24 cellular contexts compared by ENCODE assay signal in genomic region chr1:236173174-236173767, GRCh38.
"Had no signal": no experiment of that assay in that cellular context is flagged by ENCODE, and none has a peak within 500 bp of the region (broad histone marks: within the 10 kb centered on the region; RNA-seq: fewer than 3 reads in every experiment).

No MANE protein-coding gene starts in this region.

- DNase-seq: cerebellar nuclear complex; colonic mucosa; effector CD4-positive, alpha-beta T cell; heart right ventricle; hypothalamus; kidney; left cardiac atrium; left ventricle myocardium superior; mucosa of descending colon; naive thymus-derived CD8-positive, alpha-beta T cell; pancreas; right cardiac atrium; small intestine; stimulated activated CD4-positive, alpha-beta T cell treated with anti-CD3 and anti-CD28 coated beads, Interleukin-4, amount 100 ng/mL, for 1 hour; stimulated activated CD8-positive, alpha-beta memory T cell treated with anti-CD3 and anti-CD28 coated beads, Interleukin-4, amount 100 ng/mL, for 48 hours; stimulated activated naive CD8-positive, alpha-beta T cell treated with anti-CD3 and anti-CD28 coated beads, Interleukin-15, Interleukin-2, amounts not matched to agents 100 U/mL and 50 U/mL, for 24 hours; thyroid gland; uterus had no signal

- H3K4me3 ChIP-seq: colonic mucosa, heart right ventricle, lung, mucosa of descending colon, pancreas, suprapubic skin, thyroid gland, uterus had no signal

- H3K9me3 Mint-ChIP-seq: naive thymus-derived CD8-positive, alpha-beta T cell; stimulated activated effector memory CD8-positive, alpha-beta T cell treated with anti-CD3 and anti-CD28 coated beads, Interleukin-12 subunit alpha, Interleukin-12 subunit beta, amount 100 ng/mL, for 72 hours; type B pancreatic cell had no signal

- H3K36me3 ChIP-seq: colonic mucosa, pancreas, thyroid gland, uterus had no signal

- H3K27me3 Mint-ChIP-seq: naive thymus-derived CD8-positive, alpha-beta T cell; type B pancreatic cell had no signal

- H3K27ac ChIP-seq: colonic mucosa, heart right ventricle, pancreas, suprapubic skin, thyroid gland, uterus had no signal

- H3K27ac Mint-ChIP-seq: progenitor cell of endocrine pancreas; stimulated activated effector memory CD8-positive, alpha-beta T cell treated with anti-CD3 and anti-CD28 coated beads, Interleukin-12 subunit alpha, Interleukin-12 subunit beta, amount 100 ng/mL, for 72 hours; type B pancreatic cell had no signal

- H3K4me1 ChIP-seq: colonic mucosa, suprapubic skin, thyroid gland, uterus had no signal

- ATAC-seq: heart right ventricle; left cardiac atrium; left ventricle myocardium superior; mucosa of descending colon; naive thymus-derived CD8-positive, alpha-beta T cell; pancreas; right cardiac atrium; stimulated activated effector memory CD8-positive, alpha-beta T cell treated with anti-CD3 and anti-CD28 coated beads, Interleukin-12 subunit alpha, Interleukin-12 subunit beta, amount 100 ng/mL, for 72 hours; stimulated activated naive CD8-positive, alpha-beta T cell treated with anti-CD3 and anti-CD28 coated beads, Interleukin-15, Interleukin-2, amounts not matched to agents 100 U/mL and 50 U/mL, for 24 hours had no signal

- H3K27me3 ChIP-seq: colonic mucosa, heart right ventricle, pancreas, suprapubic skin, thyroid gland, uterus had no signal

- H3K4me3 Mint-ChIP-seq: naive thymus-derived CD8-positive, alpha-beta T cell; stimulated activated effector memory CD8-positive, alpha-beta T cell treated with anti-CD3 and anti-CD28 coated beads, Interleukin-12 subunit alpha, Interleukin-12 subunit beta, amount 100 ng/mL, for 72 hours; type B pancreatic cell had no signal

- H3K9me3 ChIP-seq: colonic mucosa, heart right ventricle, mucosa of descending colon, pancreas, suprapubic skin, thyroid gland, uterus had no signal

- FAIRE-seq: frontal cortex, kidney, pancreas, small intestine had no signal
